20 cellular contexts compared by ENCODE assay signal in genomic region chrX:153782871-153783270, GRCh38. TPM values are rescaled to one million over a fixed set of nuclear protein-coding genes. Genes with fewer than 3 reads are reported as not detected.
"Had no signal": no experiment of that assay in that cellular context is flagged by ENCODE, and none has a peak within 500 bp of the region (broad histone marks: within the 10 kb centered on the region; RNA-seq: fewer than 3 reads in every experiment).

No MANE protein-coding gene starts in this region.

- FAIRE-seq: endothelial cell of umbilical vein had no signal

- H3K27ac Mint-ChIP-seq: endodermal cell; nephron progenitor cell; stimulated activated effector memory CD8-positive, alpha-beta T cell treated with anti-CD3 and anti-CD28 coated beads, Interleukin-12 subunit alpha, Interleukin-12 subunit beta, amount 100 ng/mL, for 72 hours had no signal

- ATAC-seq: foreskin keratinocyte; naive thymus-derived CD4-positive, alpha-beta T cell; stimulated activated effector memory CD8-positive, alpha-beta T cell treated with anti-CD3 and anti-CD28 coated beads, Interleukin-12 subunit alpha, Interleukin-12 subunit beta, amount 100 ng/mL, for 72 hours; stimulated activated naive CD8-positive, alpha-beta T cell treated with anti-CD3 and anti-CD28 coated beads, Interleukin-15, Interleukin-2, amounts not matched to agents 100 U/mL and 50 U/mL, for 24 hours; upper lobe of right lung had no signal

- H3K79me2 ChIP-seq: hepatocyte had no signal

- H3K4me2 ChIP-seq: hepatocyte had no signal

- H3K9me3 Mint-ChIP-seq: naive thymus-derived CD4-positive, alpha-beta T cell; stimulated activated effector memory CD8-positive, alpha-beta T cell treated with anti-CD3 and anti-CD28 coated beads, Interleukin-12 subunit alpha, Interleukin-12 subunit beta, amount 100 ng/mL, for 72 hours had no signal

- H3K9me3 ChIP-seq: neutrophil, right atrium auricular region, testis, tibial nerve, upper lobe of right lung, vagina had no signal

- H3K4me3 ChIP-seq: coronary artery, hepatocyte, right atrium auricular region, testis, tibial nerve, upper lobe of right lung, vagina had no signal

- H3K4me1 ChIP-seq: foreskin keratinocyte, testis, upper lobe of right lung had no signal

- H2AFZ ChIP-seq: hepatocyte had no signal

- H3K27ac ChIP-seq: coronary artery, foreskin keratinocyte, hepatocyte, neutrophil, right atrium auricular region, testis, upper lobe of right lung, vagina had no signal

- H3K27me3 ChIP-seq: foreskin keratinocyte, hepatocyte, right atrium auricular region, testis, tibial nerve, upper lobe of right lung, vagina had no signal

- DNase-seq: effector CD4-positive, alpha-beta T cell; erythroblast; foreskin keratinocyte; naive thymus-derived CD4-positive, alpha-beta T cell; nephron progenitor cell; stimulated activated CD4-positive, alpha-beta T cell treated with anti-CD3 and anti-CD28 coated beads, Interleukin-4, amount 100 ng/mL, for 1 hour; stimulated activated CD8-positive, alpha-beta memory T cell treated with anti-CD3 and anti-CD28 coated beads, Interleukin-4, amount 100 ng/mL, for 48 hours; stimulated activated naive CD8-positive, alpha-beta T cell treated with anti-CD3 and anti-CD28 coated beads, Interleukin-15, Interleukin-2, amounts not matched to agents 100 U/mL and 50 U/mL, for 24 hours; testis; upper lobe of right lung had no signal

- H3K4me1 Mint-ChIP-seq: endodermal cell; stimulated activated effector memory CD8-positive, alpha-beta T cell treated with anti-CD3 and anti-CD28 coated beads, Interleukin-12 subunit alpha, Interleukin-12 subunit beta, amount 100 ng/mL, for 72 hours had no signal

- H3K4me3 Mint-ChIP-seq: endodermal cell; naive thymus-derived CD4-positive, alpha-beta T cell; nephron progenitor cell; stimulated activated effector memory CD8-positive, alpha-beta T cell treated with anti-CD3 and anti-CD28 coated beads, Interleukin-12 subunit alpha, Interleukin-12 subunit beta, amount 100 ng/mL, for 72 hours had no signal

RNA-seq across cellular contexts. Expression of gene SRPK3, which starts 2.0 kb away (rescaled TPM):
- total RNA-seq: endodermal cell; naive thymus-derived CD4-positive, alpha-beta T cell; upper lobe of right lung had no signal
- polyA plus RNA-seq: liver; naive thymus-derived CD4-positive, alpha-beta T cell had no signal

RNA-seq across cellular contexts. Expression of gene PLXNB3, which starts 18.8 kb away (rescaled TPM):
- polyA plus RNA-seq: naive thymus-derived CD4-positive, alpha-beta T cell had no signal
